Comparison of ENCODE assay signal across 9 cellular contexts in genomic region chr4:75954811-75955210, GRCh38. TPM values are rescaled to one million over a fixed set of nuclear protein-coding genes. Genes with fewer than 3 reads are reported as not detected.
DNase-seq lines count a peak whose midpoint lies in the region; ATAC-seq and TF ChIP-seq lines count a peak whose summit lies in the region.
"Not testable (repeated sequence)": the region's sequence is repeated elsewhere in the genome, so short reads cannot be mapped to it uniquely, and the experiment has no call there.
"Had no signal": no experiment of that assay in that cellular context is flagged by ENCODE, and none has a peak within 500 bp of the region (broad histone marks: within the 10 kb centered on the region; RNA-seq: fewer than 3 reads in every experiment).

No MANE protein-coding gene starts in this region.

- peaks cover 62% of the 10 kb centered on the region for H3K36me3 Mint-ChIP-seq in activated CD8-positive, alpha-beta memory T cell treated with anti-CD3 and anti-CD28 coated beads, Interleukin-2, amount 10 ng/mL, durations not matched to agents 7 days and 5 days
- H3K36me3 Mint-ChIP-seq in activated naive CD4-positive, alpha-beta T cell treated with anti-CD3 and anti-CD28 coated beads, Interleukin-2, amount 10 ng/mL, durations not matched to agents 7 days and 5 days: peaks cover 57% of the 10 kb centered on the region

- CTCF ChIA-PET in activated CD8-positive, alpha-beta memory T cell treated with anti-CD3 and anti-CD28 coated beads, Interleukin-2, amount 10 ng/mL, durations not matched to agents 7 days and 5 days (lab: Charles Lee); activated naive CD4-positive, alpha-beta T cell treated with anti-CD3 and anti-CD28 coated beads, Interleukin-2, amount 10 ng/mL, durations not matched to agents 7 days and 5 days (lab: Charles Lee): not testable (repeated sequence)

- peak overlapping the region; percentile 61 for H3K27ac Mint-ChIP-seq in activated CD8-positive, alpha-beta memory T cell treated with anti-CD3 and anti-CD28 coated beads, Interleukin-2, amount 10 ng/mL, durations not matched to agents 7 days and 5 days
- H3K27ac Mint-ChIP-seq in activated naive CD4-positive, alpha-beta T cell treated with anti-CD3 and anti-CD28 coated beads, Interleukin-2, amount 10 ng/mL, durations not matched to agents 7 days and 5 days: peak overlapping the region; percentile 2

- not testable (repeated sequence) for TF ChIP-seq CTCF in GM12865 (IDR thresholded peaks at IDR 0.05; ENCODE audit: insufficient read depth, low read depth, low read length, missing control alignments); fibroblast of villous mesenchyme (IDR thresholded peaks at IDR 0.05; ENCODE audit: insufficient read depth, low read depth, low read length)

- not testable (repeated sequence) for H3K9me3 Mint-ChIP-seq in activated CD8-positive, alpha-beta memory T cell treated with anti-CD3 and anti-CD28 coated beads, Interleukin-2, amount 10 ng/mL, durations not matched to agents 7 days and 5 days (ENCODE audit: low read depth); activated naive CD4-positive, alpha-beta T cell treated with anti-CD3 and anti-CD28 coated beads, Interleukin-2, amount 10 ng/mL, durations not matched to agents 7 days and 5 days

- not testable (repeated sequence) for H3K4me3 ChIP-seq in GM12865 (ENCODE audit: low read depth, low read length); fibroblast of villous mesenchyme (ENCODE audit: low read depth, low read length)

- not testable (repeated sequence) for H3K27me3 Mint-ChIP-seq in activated CD8-positive, alpha-beta memory T cell treated with anti-CD3 and anti-CD28 coated beads, Interleukin-2, amount 10 ng/mL, durations not matched to agents 7 days and 5 days; activated naive CD4-positive, alpha-beta T cell treated with anti-CD3 and anti-CD28 coated beads, Interleukin-2, amount 10 ng/mL, durations not matched to agents 7 days and 5 days

- peaks cover 26% of the 10 kb centered on the region for H3K4me1 Mint-ChIP-seq in activated CD8-positive, alpha-beta memory T cell treated with anti-CD3 and anti-CD28 coated beads, Interleukin-2, amount 10 ng/mL, durations not matched to agents 7 days and 5 days
- not testable (repeated sequence) for H3K4me1 Mint-ChIP-seq in activated naive CD4-positive, alpha-beta T cell treated with anti-CD3 and anti-CD28 coated beads, Interleukin-2, amount 10 ng/mL, durations not matched to agents 7 days and 5 days

- H3K4me3 Mint-ChIP-seq in activated CD8-positive, alpha-beta memory T cell treated with anti-CD3 and anti-CD28 coated beads, Interleukin-2, amount 10 ng/mL, durations not matched to agents 7 days and 5 days; activated naive CD4-positive, alpha-beta T cell treated with anti-CD3 and anti-CD28 coated beads, Interleukin-2, amount 10 ng/mL, durations not matched to agents 7 days and 5 days: not testable (repeated sequence)

- DNase-seq in GM12865 (ENCODE audit: low read depth): peak; percentile 11
- DNase-seq in activated CD8-positive, alpha-beta memory T cell treated with anti-CD3 and anti-CD28 coated beads, Interleukin-2, amount 10 ng/mL, durations not matched to agents 7 days and 5 days; activated naive CD4-positive, alpha-beta T cell treated with anti-CD3 and anti-CD28 coated beads, Interleukin-2, amount 10 ng/mL, durations not matched to agents 7 days and 5 days: not testable (repeated sequence)
- DNase-seq in fibroblast of villous mesenchyme (ENCODE audit: low read depth): peak; percentile 23

- not testable (repeated sequence) for ATAC-seq in activated CD8-positive, alpha-beta memory T cell treated with anti-CD3 and anti-CD28 coated beads, Interleukin-2, amount 10 ng/mL, durations not matched to agents 7 days and 5 days

RNA-seq across cellular contexts. Expression of gene NAAA, which starts 14.0 kb away (rescaled TPM):
- 10 to 100 TPM; 29.3 to 40.6 TPM for total RNA-seq in activated CD8-positive, alpha-beta memory T cell treated with anti-CD3 and anti-CD28 coated beads, Interleukin-2, amount 10 ng/mL, durations not matched to agents 7 days and 5 days
- 23.5 and 54.8 TPM in 2 replicates for total RNA-seq in fibroblast of villous mesenchyme

RNA-seq across cellular contexts. Expression of gene SDAD1, which starts 35.9 kb away (rescaled TPM):
- 10 to 100 TPM; 45.6 to 48.0 TPM for total RNA-seq in activated CD8-positive, alpha-beta memory T cell treated with anti-CD3 and anti-CD28 coated beads, Interleukin-2, amount 10 ng/mL, durations not matched to agents 7 days and 5 days
- total RNA-seq in fibroblast of villous mesenchyme: 40.9 and 45.8 TPM in 2 replicates

RNA-seq across cellular contexts. Expression of gene CXCL9, which starts 52.5 kb away (rescaled TPM):
- total RNA-seq in activated CD8-positive, alpha-beta memory T cell treated with anti-CD3 and anti-CD28 coated beads, Interleukin-2, amount 10 ng/mL, durations not matched to agents 7 days and 5 days: under 1 TPM in 1 of 2 experiments, not detected in 1; 0.07 TPM
- not detected in 2 replicates for total RNA-seq in fibroblast of villous mesenchyme
- total RNA-seq: A673; Caco-2; Calu3; CD4-positive, alpha-beta T cell; CD8-positive, alpha-beta T cell had no signal

RNA-seq across cellular contexts. Expression of gene PPEF2, which starts 52.6 kb away (rescaled TPM):
- under 1 TPM in 1 of 2 experiments, not detected in 1; 0.29 TPM for total RNA-seq in activated CD8-positive, alpha-beta memory T cell treated with anti-CD3 and anti-CD28 coated beads, Interleukin-2, amount 10 ng/mL, durations not matched to agents 7 days and 5 days
- under 0.01 TPM in 1 of 2 replicates, not detected in the other for total RNA-seq in fibroblast of villous mesenchyme
- total RNA-seq: A673, Caco-2, Calu3 had no signal
